In genomic region chr14:24135834-24136683, GRCh38 we compare ENCODE assay signal across 8 cellular contexts. TPM values are rescaled to one million over a fixed set of nuclear protein-coding genes. Genes with fewer than 3 reads are reported as not detected.
DNase-seq lines count a peak whose midpoint lies in the region; ATAC-seq and TF ChIP-seq lines count a peak whose summit lies in the region.

Gene PSME1 (plus strand): TSS chr14:24136194. CDS start chr14:24136263, 69 bp downstream.

- peak within 1 kb of the TSS; percentile 98 for H3K9ac ChIP-seq in OCI-LY3 (ENCODE audit: low read length)

- peak within 1 kb of the TSS; percentile 87 for H3K27ac ChIP-seq in OCI-LY3 (ENCODE audit: low read length)

- H4K20me1 ChIP-seq in OCI-LY3 (ENCODE audit: insufficient read depth, low read length): no peaks in the 10 kb centered on the region; the same call in 1 of the 2 replicates

- H3K36me3 ChIP-seq in OCI-LY3 (replicated peaks; ENCODE audit: low read depth, low read length): peaks cover 31% of the 10 kb centered on the region

- DNase-seq in D341Med (ENCODE audit: low spot score): peak; percentile 97
- DNase-seq in HuH-7.5 (ENCODE audit: low spot score): peak; percentile 88
- peak; percentile 93 for DNase-seq in activated T-cell treated with anti-CD3 and anti-CD28 coated beads for 24 hours (ENCODE audit: low read depth)
- DNase-seq in epithelial cell of esophagus (ENCODE audit: low read depth): peak; percentile 93
- peak; percentile 94 for DNase-seq in mucosa of gallbladder (ENCODE audit: low spot score)
- peak; percentile 86 to 90 for DNase-seq in stimulated activated CD8-positive, alpha-beta memory T cell treated with anti-CD3 and anti-CD28 coated beads, Interleukin-4, amount 100 ng/mL, for 4 hours (ENCODE audit: low read depth in 2 of 2, low spot score in 1 of 2)

- H3K27me3 ChIP-seq in OCI-LY3 (ENCODE audit: low read depth, low read length): no peaks in the 10 kb centered on the region

- H2AFZ ChIP-seq in OCI-LY3 (ENCODE audit: low read depth, low read length): peak within 1 kb of the TSS; percentile 82

- H3K79me2 ChIP-seq in OCI-LY3 (ENCODE audit: low read length): peaks cover 51% of the 10 kb centered on the region

- no peak for TF ChIP-seq CTCF in OCI-LY3 (IDR thresholded peaks at IDR 0.05; ENCODE audit: low read depth, low read length)
- no peak for TF ChIP-seq CTCF in epithelial cell of esophagus (IDR thresholded peaks at IDR 0.05; ENCODE audit: insufficient read depth, low read depth, low read length, missing control alignments)

- H3K9me3 ChIP-seq in OCI-LY3 (ENCODE audit: insufficient read depth, low read length): no peaks in the 10 kb centered on the region

- peak within 1 kb of the TSS; percentile 94 for H3K4me2 ChIP-seq in OCI-LY3 (ENCODE audit: low read length)

- peak; percentile 79 for ATAC-seq in GM21515 (IDR thresholded peaks at IDR 0.05; ENCODE audit: unreplicated experiment)

- H3K4me3 ChIP-seq in OCI-LY3 (ENCODE audit: low read length) (peak within 1 kb of the TSS; percentile 94), epithelial cell of esophagus (ENCODE audit: low read length) (peak within 1 kb of the TSS; percentile 69)

- H3K4me1 ChIP-seq in OCI-LY3 (ENCODE audit: low read length): peaks cover 28% of the 10 kb centered on the region

RNA-seq across cellular contexts. Expression of gene PSME1, which starts in this region (rescaled TPM):
- 161 TPM for total RNA-seq in mucosa of gallbladder

Comparison
In these comparisons a context has a peak if more than half of its experiments do, and no peak if none do; other contexts are left out.
1. Peak in every context shown above with its lines: DNase-seq, ATAC-seq, H3K4me3 ChIP-seq and H3K27ac ChIP-seq.